ENCODE assay signal across 1 cellular context in the genomic region with DNA sequence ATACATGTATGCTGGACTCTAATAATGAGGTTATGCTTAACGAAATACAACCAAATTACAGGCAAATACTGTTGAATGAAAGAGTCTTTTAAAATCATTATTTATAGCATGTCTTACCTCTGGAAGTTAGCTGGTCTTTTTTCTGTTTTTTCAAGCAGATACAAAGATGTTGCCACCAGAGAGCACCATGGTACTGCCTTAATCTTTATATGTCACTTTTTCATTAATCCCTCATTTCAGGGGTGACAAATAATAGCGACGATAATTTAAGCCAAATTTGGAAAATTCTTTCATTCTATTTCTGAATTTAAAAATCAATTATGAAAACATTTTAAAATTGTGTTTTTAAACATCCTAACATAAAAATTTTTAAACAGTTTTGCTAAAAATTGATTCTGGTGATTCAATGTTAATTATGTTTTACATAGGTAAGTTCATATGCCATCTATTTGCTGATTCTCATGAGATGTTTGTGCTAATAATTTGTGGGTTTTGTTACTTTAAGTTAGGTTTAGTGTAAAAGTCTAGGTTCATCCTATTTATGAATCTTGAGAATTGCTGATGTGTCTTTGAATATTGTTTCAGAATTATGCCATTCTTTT.
TF ChIP-seq lines count a peak whose summit lies in the region.

No MANE protein-coding gene starts in this region.

TF ChIP-seq in GM23338, 12 proteins besides CTCF, POLR2A, EP300 and RAD21 (continued from another document):
- TF ChIP-seq, protein P1, sequence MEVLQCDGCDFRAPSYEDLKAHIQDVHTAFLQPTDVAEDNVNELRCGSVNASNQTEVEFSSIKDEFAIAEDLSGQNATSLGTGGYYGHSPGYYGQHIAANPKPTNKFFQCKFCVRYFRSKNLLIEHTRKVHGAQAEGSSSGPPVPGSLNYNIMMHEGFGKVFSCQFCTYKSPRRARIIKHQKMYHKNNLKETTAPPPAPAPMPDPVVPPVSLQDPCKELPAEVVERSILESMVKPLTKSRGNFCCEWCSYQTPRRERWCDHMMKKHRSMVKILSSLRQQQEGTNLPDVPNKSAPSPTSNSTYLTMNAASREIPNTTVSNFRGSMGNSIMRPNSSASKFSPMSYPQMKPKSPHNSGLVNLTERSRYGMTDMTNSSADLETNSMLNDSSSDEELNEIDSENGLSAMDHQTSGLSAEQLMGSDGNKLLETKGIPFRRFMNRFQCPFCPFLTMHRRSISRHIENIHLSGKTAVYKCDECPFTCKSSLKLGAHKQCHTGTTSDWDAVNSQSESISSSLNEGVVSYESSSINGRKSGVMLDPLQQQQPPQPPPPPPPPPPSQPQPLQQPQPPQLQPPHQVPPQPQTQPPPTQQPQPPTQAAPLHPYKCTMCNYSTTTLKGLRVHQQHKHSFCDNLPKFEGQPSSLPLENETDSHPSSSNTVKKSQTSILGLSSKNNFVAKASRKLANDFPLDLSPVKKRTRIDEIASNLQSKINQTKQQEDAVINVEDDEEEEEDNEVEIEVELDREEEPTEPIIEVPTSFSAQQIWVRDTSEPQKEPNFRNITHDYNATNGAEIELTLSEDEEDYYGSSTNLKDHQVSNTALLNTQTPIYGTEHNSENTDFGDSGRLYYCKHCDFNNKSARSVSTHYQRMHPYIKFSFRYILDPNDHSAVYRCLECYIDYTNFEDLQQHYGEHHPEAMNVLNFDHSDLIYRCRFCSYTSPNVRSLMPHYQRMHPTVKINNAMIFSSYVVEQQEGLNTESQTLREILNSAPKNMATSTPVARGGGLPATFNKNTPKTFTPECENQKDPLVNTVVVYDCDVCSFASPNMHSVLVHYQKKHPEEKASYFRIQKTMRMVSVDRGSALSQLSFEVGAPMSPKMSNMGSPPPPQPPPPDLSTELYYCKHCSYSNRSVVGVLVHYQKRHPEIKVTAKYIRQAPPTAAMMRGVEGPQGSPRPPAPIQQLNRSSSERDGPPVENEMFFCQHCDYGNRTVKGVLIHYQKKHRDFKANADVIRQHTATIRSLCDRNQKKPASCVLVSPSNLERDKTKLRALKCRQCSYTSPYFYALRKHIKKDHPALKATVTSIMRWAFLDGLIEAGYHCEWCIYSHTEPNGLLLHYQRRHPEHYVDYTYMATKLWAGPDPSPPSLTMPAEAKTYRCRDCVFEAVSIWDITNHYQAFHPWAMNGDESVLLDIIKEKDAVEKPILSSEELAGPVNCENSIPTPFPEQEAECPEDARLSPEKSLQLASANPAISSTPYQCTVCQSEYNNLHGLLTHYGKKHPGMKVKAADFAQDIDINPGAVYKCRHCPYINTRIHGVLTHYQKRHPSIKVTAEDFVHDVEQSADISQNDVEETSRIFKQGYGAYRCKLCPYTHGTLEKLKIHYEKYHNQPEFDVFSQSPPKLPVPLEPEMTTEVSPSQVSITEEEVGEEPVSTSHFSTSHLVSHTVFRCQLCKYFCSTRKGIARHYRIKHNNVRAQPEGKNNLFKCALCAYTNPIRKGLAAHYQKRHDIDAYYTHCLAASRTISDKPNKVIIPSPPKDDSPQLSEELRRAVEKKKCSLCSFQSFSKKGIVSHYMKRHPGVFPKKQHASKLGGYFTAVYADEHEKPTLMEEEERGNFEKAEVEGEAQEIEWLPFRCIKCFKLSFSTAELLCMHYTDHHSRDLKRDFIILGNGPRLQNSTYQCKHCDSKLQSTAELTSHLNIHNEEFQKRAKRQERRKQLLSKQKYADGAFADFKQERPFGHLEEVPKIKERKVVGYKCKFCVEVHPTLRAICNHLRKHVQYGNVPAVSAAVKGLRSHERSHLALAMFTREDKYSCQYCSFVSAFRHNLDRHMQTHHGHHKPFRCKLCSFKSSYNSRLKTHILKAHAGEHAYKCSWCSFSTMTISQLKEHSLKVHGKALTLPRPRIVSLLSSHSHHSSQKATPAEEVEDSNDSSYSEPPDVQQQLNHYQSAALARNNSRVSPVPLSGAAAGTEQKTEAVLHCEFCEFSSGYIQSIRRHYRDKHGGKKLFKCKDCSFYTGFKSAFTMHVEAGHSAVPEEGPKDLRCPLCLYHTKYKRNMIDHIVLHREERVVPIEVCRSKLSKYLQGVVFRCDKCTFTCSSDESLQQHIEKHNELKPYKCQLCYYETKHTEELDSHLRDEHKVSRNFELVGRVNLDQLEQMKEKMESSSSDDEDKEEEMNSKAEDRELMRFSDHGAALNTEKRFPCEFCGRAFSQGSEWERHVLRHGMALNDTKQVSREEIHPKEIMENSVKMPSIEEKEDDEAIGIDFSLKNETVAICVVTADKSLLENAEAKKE (CRISPR knock-in tag; IDR thresholded peaks at IDR 0.05), result no peak
- no peak for TF ChIP-seq POLR2AphosphoS5 (IDR thresholded peaks at IDR 0.05; ENCODE audit: low read depth)
- TF ChIP-seq NANOG (IDR thresholded peaks at IDR 0.05; ENCODE audit: borderline replicate concordance), result no peak
- TF ChIP-seq, protein P2, sequence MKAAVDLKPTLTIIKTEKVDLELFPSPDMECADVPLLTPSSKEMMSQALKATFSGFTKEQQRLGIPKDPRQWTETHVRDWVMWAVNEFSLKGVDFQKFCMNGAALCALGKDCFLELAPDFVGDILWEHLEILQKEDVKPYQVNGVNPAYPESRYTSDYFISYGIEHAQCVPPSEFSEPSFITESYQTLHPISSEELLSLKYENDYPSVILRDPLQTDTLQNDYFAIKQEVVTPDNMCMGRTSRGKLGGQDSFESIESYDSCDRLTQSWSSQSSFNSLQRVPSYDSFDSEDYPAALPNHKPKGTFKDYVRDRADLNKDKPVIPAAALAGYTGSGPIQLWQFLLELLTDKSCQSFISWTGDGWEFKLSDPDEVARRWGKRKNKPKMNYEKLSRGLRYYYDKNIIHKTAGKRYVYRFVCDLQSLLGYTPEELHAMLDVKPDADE (IDR thresholded peaks at IDR 0.05), result no peak
- TF ChIP-seq STAT1 (IDR thresholded peaks at IDR 0.05; ENCODE audit: unreplicated experiment), result no peak
- no peak for TF ChIP-seq EZH2 (IDR thresholded peaks at IDR 0.05; ENCODE audit: low read depth, unreplicated experiment)
